ENCODE assay signal across 9 cellular contexts in genomic region chr3:105353485-105354161, GRCh38. TPM values are rescaled to one million over a fixed set of nuclear protein-coding genes. Genes with fewer than 3 reads are reported as not detected.
DNase-seq lines count a peak whose midpoint lies in the region; ATAC-seq and TF ChIP-seq lines count a peak whose summit lies in the region.
"Had no signal": no experiment of that assay in that cellular context is flagged by ENCODE, and none has a peak within 500 bp of the region (broad histone marks: within the 10 kb centered on the region; RNA-seq: fewer than 3 reads in every experiment).

No MANE protein-coding gene starts in this region.

- no peak overlapping the region for H3K4me3 Mint-ChIP-seq in activated CD4-positive, alpha-beta T cell treated with anti-CD3 and anti-CD28 coated beads, Interleukin-2, amount 10 ng/mL, durations not matched to agents 7 days and 5 days

- TF ChIP-seq POLR2A in heart left ventricle (IDR thresholded peaks at IDR 0.05), result no peak

- H3K36me3 Mint-ChIP-seq in activated CD4-positive, alpha-beta T cell treated with anti-CD3 and anti-CD28 coated beads, Interleukin-2, amount 10 ng/mL, durations not matched to agents 7 days and 5 days (ENCODE audit: low read depth), result no peaks in the 10 kb centered on the region

- H3K27ac ChIP-seq in RWPE1 (no peak overlapping the region), heart left ventricle (peak overlapping the region in 1 of 12 donors; percentile 73), WERI-Rb-1 (no peak overlapping the region)
- H3K27ac ChIP-seq: SJSA1 had no signal

- H3K9me3 ChIP-seq in heart left ventricle, result no peaks in the 10 kb centered on the region
- no peaks in the 10 kb centered on the region for H3K9me3 ChIP-seq in WERI-Rb-1 (ENCODE audit: severe bottlenecking)
- H3K9me3 ChIP-seq: SJSA1 had no signal

- intact Hi-C loops in heart left ventricle (cut with DNase I), result no loop called here

- CTCF ChIA-PET in RWPE1 (lab: Yijun Ruan, JAX), result no interaction called here
- CTCF ChIA-PET in activated CD4-positive, alpha-beta T cell treated with anti-CD3 and anti-CD28 coated beads, Interleukin-2, amount 10 ng/mL, durations not matched to agents 7 days and 5 days (lab: Charles Lee), result no interaction called here

- peaks cover 0 to 34% (median 0%) of the 10 kb centered on the region in 12 donors for H3K4me1 ChIP-seq in heart left ventricle

- H3K36me3 ChIP-seq in heart left ventricle (no peaks in the 10 kb centered on the region), WERI-Rb-1 (no peaks in the 10 kb centered on the region)
- H3K36me3 ChIP-seq: SJSA1 had no signal

- no peaks in the 10 kb centered on the region for H3K9me3 Mint-ChIP-seq in activated CD4-positive, alpha-beta T cell treated with anti-CD3 and anti-CD28 coated beads, Interleukin-2, amount 10 ng/mL, durations not matched to agents 7 days and 5 days

- H3K27ac Mint-ChIP-seq in activated CD4-positive, alpha-beta T cell treated with anti-CD3 and anti-CD28 coated beads, Interleukin-2, amount 10 ng/mL, durations not matched to agents 7 days and 5 days, result no peak overlapping the region

- peak; percentile 39 for DNase-seq in RWPE1 (ENCODE audit: low spot score)
- peak in 3 of 5 donors; percentile 33 to 52 (median 33) for DNase-seq in heart left ventricle
- peak; percentile 80 for DNase-seq in retina
- DNase-seq in activated CD4-positive, alpha-beta T cell treated with anti-CD3 and anti-CD28 coated beads, Interleukin-2, amount 10 ng/mL, durations not matched to agents 7 days and 5 days, result no peak
- DNase-seq in WERI-Rb-1, result no peak
- DNase-seq in OCI-M2 (lab: John Stamatoyannopoulos, UW; ENCODE audit: unreplicated experiment), result no peak
- DNase-seq in SW 1271 (lab: John Stamatoyannopoulos, UW), result no peak

- H3K27me3 ChIP-seq in heart left ventricle (peaks cover 0 to 35% (median 12%) of the 10 kb centered on the region in 9 donors), WERI-Rb-1 (ENCODE audit: insufficient read depth, low read depth, severe bottlenecking) (no peaks in the 10 kb centered on the region)
- H3K27me3 ChIP-seq: SJSA1 had no signal

- POLR2A ChIA-PET in RWPE1 (lab: Yijun Ruan, JAX; ENCODE audit: low non-redundant PET), result no interaction called here
- POLR2A ChIA-PET in activated CD4-positive, alpha-beta T cell treated with anti-CD3 and anti-CD28 coated beads, Interleukin-2, amount 10 ng/mL, durations not matched to agents 7 days and 5 days (lab: Charles Lee), result no interaction called here

- WGBS in heart left ventricle, 4 donors, result 6 to 45% (median 12%) methylated on average over 33 to 37 of the region's 37 CpGs

- H3K4me3 ChIP-seq in heart left ventricle (peak overlapping the region in 11 of 12 donors; percentile 0 to 54 (median 34)), WERI-Rb-1 (ENCODE audit: low read depth, low read length) (no peak overlapping the region)
- H3K4me3 ChIP-seq: SJSA1 had no signal

- peaks cover 8% of the 10 kb centered on the region for H3K4me1 Mint-ChIP-seq in activated CD4-positive, alpha-beta T cell treated with anti-CD3 and anti-CD28 coated beads, Interleukin-2, amount 10 ng/mL, durations not matched to agents 7 days and 5 days

- ATAC-seq in GM21515 (IDR thresholded peaks at IDR 0.05; ENCODE audit: unreplicated experiment), result peak; percentile 47
- peak in 3 of 4 donors; percentile 33 to 51 (median 47) for ATAC-seq in heart left ventricle

- peaks cover 54% of the 10 kb centered on the region for H3K27me3 Mint-ChIP-seq in activated CD4-positive, alpha-beta T cell treated with anti-CD3 and anti-CD28 coated beads, Interleukin-2, amount 10 ng/mL, durations not matched to agents 7 days and 5 days

- TF ChIP-seq CTCF in RWPE1 (conservative IDR thresholded peaks at IDR 0.05; ENCODE audit: low read depth) (no peak), heart left ventricle (IDR thresholded peaks at IDR 0.05) (no peak), WERI-Rb-1 (IDR thresholded peaks at IDR 0.05; ENCODE audit: low read depth, low read length) (no peak)

RNA-seq across cellular contexts. Expression of gene ALCAM, which starts 13.1 kb away (rescaled TPM):
- 10 to 100 TPM in 2 of 9 donors, 1 to 10 TPM in 7; 2.3 to 19.9 (median 5.5) TPM for total RNA-seq in heart left ventricle
- polyA plus RNA-seq in heart left ventricle, result 1 to 10 TPM in 1 of 2 donors, under 1 TPM in 1; 0.91 to 5.8 TPM
- 1 to 10 TPM; 3.8 to 4.5 TPM for total RNA-seq in activated CD4-positive, alpha-beta T cell treated with anti-CD3 and anti-CD28 coated beads, Interleukin-2, amount 10 ng/mL, durations not matched to agents 7 days and 5 days

Comparison
In these comparisons a context has a peak if more than half of its experiments do, and no peak if none do; other contexts are left out.
1. DNase-seq: peak in RWPE1 (single experiment), heart left ventricle (3 of 5) and retina (single experiment); none in activated CD4-positive, alpha-beta T cell treated with anti-CD3 and anti-CD28 coated beads, Interleukin-2, amount 10 ng/mL, durations not matched to agents 7 days and 5 days (single experiment), WERI-Rb-1 (single experiment), OCI-M2 (single experiment) and SW 1271 (0 of 2).